ENCODE assay signal across 8 cellular contexts in genomic region chr17:51260960-51261958, GRCh38. TPM values are rescaled to one million over a fixed set of nuclear protein-coding genes. Genes with fewer than 3 reads are reported as not detected.
A peak's percentile ranks its signal among the peaks of the same experiment; 100 is the strongest.
DNase-seq lines count a peak whose midpoint lies in the region; ATAC-seq, FAIRE-seq and TF ChIP-seq lines count a peak whose summit lies in the region.

No MANE protein-coding gene starts in this region.

- ATAC-seq in HG02763 (IDR thresholded peaks at IDR 0.05; ENCODE audit: unreplicated experiment): peak; percentile 63

- H3K9me3 ChIP-seq in WERI-Rb-1 (ENCODE audit: severe bottlenecking) (no peaks in the 10 kb centered on the region), kidney (ENCODE audit: control insufficient read depth in 1 of 2, low read length in 2 of 2) (no peaks in the 10 kb centered on the region)

- peaks cover 68% of the 10 kb centered on the region for H3K36me3 ChIP-seq in WERI-Rb-1
- peaks cover 2 to 4% of the 10 kb centered on the region in 2 donors for H3K36me3 ChIP-seq in kidney (ENCODE audit: control insufficient read depth in 1 of 2, insufficient read depth in 2 of 2, low read length in 2 of 2)

- DNase-seq in NCI-H1436 (lab: John Stamatoyannopoulos, UW): peak; percentile 84
- no peak for DNase-seq in NCI-H1436 treated with DMSO at 0.1 percent for 48 hours (lab: John Stamatoyannopoulos, UW)
- peak; percentile 70 for DNase-seq in NCI-H1105 treated with DMSO at 0.1 percent for 48 hours (lab: John Stamatoyannopoulos, UW)
- DNase-seq in WERI-Rb-1: peak; percentile 81
- peak in 41 of 61 donors; percentile 3 to 76 (median 47) for DNase-seq in caudate nucleus (lab: John Stamatoyannopoulos, UW)
- DNase-seq in kidney: peak; percentile 92
- DNase-seq in stimulated activated CD4-positive, alpha-beta T cell treated with anti-CD3 and anti-CD28 coated beads, Interleukin-1b, Interleukin-23, amount 100 ng/mL, for 1 hour (ENCODE audit: low read depth in 2 of 2): peak; percentile 41 to 56

- H3K27ac ChIP-seq in WERI-Rb-1: peak overlapping the region; percentile 98
- H3K27ac ChIP-seq in caudate nucleus (ENCODE audit: low read depth, low read length): peak overlapping the region; percentile 89
- H3K27ac ChIP-seq in kidney (ENCODE audit: low read depth in 2 of 2, low read length in 2 of 2): peak overlapping the region; percentile 93 to 100

- no peak for FAIRE-seq in kidney (lab: Jason Lieb, UNC)

- peak overlapping the region; percentile 58 to 91 for H3K9ac ChIP-seq in kidney (ENCODE audit: low read length in 2 of 2)

- H3K4me3 ChIP-seq in WERI-Rb-1 (ENCODE audit: low read depth, low read length) (peak overlapping the region; percentile 93), kidney (ENCODE audit: low read length in 2 of 2) (peak overlapping the region; percentile 84 to 99)

- H3K27me3 ChIP-seq in WERI-Rb-1 (ENCODE audit: insufficient read depth, low read depth, severe bottlenecking): no peaks in the 10 kb centered on the region

- intact Hi-C loops in kidney (cut with DNase I): no loop called here

- H3K4me1 ChIP-seq in kidney (ENCODE audit: control insufficient read depth in 1 of 2, insufficient read depth in 1 of 2, low read depth in 1 of 2, low read length in 2 of 2): peaks cover 16 to 27% of the 10 kb centered on the region in 2 donors

- TF ChIP-seq CTCF in WERI-Rb-1 (IDR thresholded peaks at IDR 0.05; ENCODE audit: low read depth, low read length) (no peak), kidney (IDR thresholded peaks at IDR 0.05; ENCODE audit: borderline replicate concordance, extremely low read depth, insufficient read depth) (no peak)

RNA-seq across cellular contexts. Expression of gene UTP18, which starts 0.9 kb away (rescaled TPM):
- total RNA-seq in kidney: 31.1 TPM
- 28.8 TPM for polyA plus RNA-seq in kidney (ENCODE audit: insufficient read depth, low read depth, low replicate concordance)

RNA-seq across cellular contexts. Expression of gene MBTD1, which starts 1.4 kb away (rescaled TPM):
- total RNA-seq in kidney: 14.9 TPM
- polyA plus RNA-seq in kidney (ENCODE audit: insufficient read depth, low read depth, low replicate concordance): 4.8 TPM
